ENCODE assay signal across 11 cellular contexts in genomic region chr14:96205059-96205993, GRCh38. TPM values are rescaled to one million over a fixed set of nuclear protein-coding genes. Genes with fewer than 3 reads are reported as not detected.
A peak's percentile ranks its signal among the peaks of the same experiment; 100 is the strongest.
DNase-seq lines count a peak whose midpoint lies in the region; ATAC-seq and TF ChIP-seq lines count a peak whose summit lies in the region.
"Had no signal": no experiment of that assay in that cellular context is flagged by ENCODE, and none has a peak within 500 bp of the region (broad histone marks: within the 10 kb centered on the region; RNA-seq: fewer than 3 reads in every experiment).

No MANE protein-coding gene starts in this region.

- intact Hi-C loops in psoas muscle (cut with DNase I): no loop called here

- 26 to 36% (median 34%) methylated on average over 21 of the region's 21 CpGs for WGBS in psoas muscle, 3 donors

- no peaks in the 10 kb centered on the region for H3K9me3 ChIP-seq in RWPE2 (ENCODE audit: severe bottlenecking)
- no peaks in the 10 kb centered on the region for H3K9me3 ChIP-seq in psoas muscle

- H3K4me3 ChIP-seq in RWPE2 (ENCODE audit: severe bottlenecking): peak overlapping the region; percentile 63
- H3K4me3 ChIP-seq in psoas muscle: peak overlapping the region; percentile 47

- TF ChIP-seq CTCF in RWPE2 (IDR thresholded peaks at IDR 0.05; ENCODE audit: poor library complexity, severe bottlenecking) (peak; percentile 14), foreskin keratinocyte (conservative IDR thresholded peaks at IDR 0.05) (peak; percentile 32), psoas muscle (IDR thresholded peaks at IDR 0.05) (no peak)

- DNase-seq in ELR (ENCODE audit: low read depth) (peak; percentile 24), RWPE2 (ENCODE audit: low spot score) (peak; percentile 83), foreskin keratinocyte (peak; percentile 73 to 88), psoas muscle (no peak), hypothalamus (lab: John Stamatoyannopoulos, UW) (no peak), NCI-H2171 (lab: John Stamatoyannopoulos, UW) (no peak)
- DNase-seq: immature natural killer cell; stimulated activated naive CD4-positive, alpha-beta T cell had no signal

- H3K36me3 ChIP-seq in RWPE2 (ENCODE audit: low read depth): peaks cover 10% of the 10 kb centered on the region
- no peaks in the 10 kb centered on the region for H3K36me3 ChIP-seq in psoas muscle (ENCODE audit: insufficient read depth in 1 of 2, low read depth in 1 of 2)

- H3K27me3 ChIP-seq in RWPE2 (ENCODE audit: insufficient read depth, poor library complexity, severe bottlenecking) (no peaks in the 10 kb centered on the region), foreskin keratinocyte (no peaks in the 10 kb centered on the region), psoas muscle (ENCODE audit: insufficient read depth in 3 of 3, low read length in 2 of 3) (peaks cover 0 to 24% (median 10%) of the 10 kb centered on the region in 3 donors)

- peaks cover 34% of the 10 kb centered on the region for H3K4me1 ChIP-seq in RWPE2 (ENCODE audit: insufficient read depth, poor library complexity, severe bottlenecking)
- H3K4me1 ChIP-seq in foreskin keratinocyte: peaks cover 22% of the 10 kb centered on the region
- H3K4me1 ChIP-seq in psoas muscle: no peaks in the 10 kb centered on the region

- peak; percentile 53 for ATAC-seq in RWPE2 (ENCODE audit: low read depth)
- peak; percentile 70 for ATAC-seq in foreskin keratinocyte
- peak in 1 of 4 donors; percentile 27 for ATAC-seq in psoas muscle
- ATAC-seq in GM19467 (IDR thresholded peaks at IDR 0.05; ENCODE audit: unreplicated experiment): no peak
- ATAC-seq in HG03442 (IDR thresholded peaks at IDR 0.05; ENCODE audit: unreplicated experiment): no peak

- H3K27ac ChIP-seq in RWPE2 (ENCODE audit: poor library complexity, severe bottlenecking): peak overlapping the region; percentile 65
- H3K27ac ChIP-seq in foreskin keratinocyte: peak overlapping the region; percentile 73
- H3K27ac ChIP-seq in psoas muscle: peak overlapping the region; percentile 3

RNA-seq across cellular contexts. Expression of gene BDKRB2, which starts 0.7 kb away (rescaled TPM):
- total RNA-seq in foreskin keratinocyte (16.7 and 20.7 TPM in 2 replicates), psoas muscle (under 1 TPM; 0.11 to 0.56 (median 0.39) TPM)
- polyA plus RNA-seq in foreskin keratinocyte (5.6 and 7.9 TPM in 2 replicates), psoas muscle (under 1 TPM; 0.21 to 0.49 (median 0.35) TPM)
- polyA plus RNA-seq: immature natural killer cell had no signal

RNA-seq across cellular contexts. Expression of gene BDKRB1, which starts 50.7 kb away (rescaled TPM):
- 5.0 and 5.4 TPM in 2 replicates for total RNA-seq in foreskin keratinocyte
- 6.5 and 7.6 TPM in 2 replicates for polyA plus RNA-seq in foreskin keratinocyte
- under 1 TPM in 1 of 4 donors, not detected in 3; 0.75 TPM for total RNA-seq in psoas muscle
- polyA plus RNA-seq in psoas muscle: under 1 TPM in 2 of 3 donors, not detected in 1; 0.06 to 0.13 TPM
- total RNA-seq: HT1080 had no signal
- polyA plus RNA-seq: immature natural killer cell had no signal

Comparison
In these comparisons a context has a peak if more than half of its experiments do, and no peak if none do; other contexts are left out.
1. DNase-seq: peak in ELR (single experiment), RWPE2 (single experiment) and foreskin keratinocyte (2 of 2); none in psoas muscle (0 of 2), hypothalamus (0 of 51) and NCI-H2171 (single experiment).
2. ATAC-seq: peak in RWPE2 (single experiment) and foreskin keratinocyte (single experiment); none in GM19467 (single experiment) and HG03442 (single experiment).
3. H3K27ac ChIP-seq: peak in every context shown above with its lines; median percentile 73 in foreskin keratinocyte; 65 in RWPE2; 3 in psoas muscle.
4. RNA of gene BDKRB2, which starts 0.7 kb away (total RNA-seq): 16.7 to 20.7 TPM in foreskin keratinocyte; 0.11 to 0.56 TPM in psoas muscle; every median in the first group is over 10 times any median in the second.